8 cellular contexts compared by ENCODE assay signal in the genomic region with DNA sequence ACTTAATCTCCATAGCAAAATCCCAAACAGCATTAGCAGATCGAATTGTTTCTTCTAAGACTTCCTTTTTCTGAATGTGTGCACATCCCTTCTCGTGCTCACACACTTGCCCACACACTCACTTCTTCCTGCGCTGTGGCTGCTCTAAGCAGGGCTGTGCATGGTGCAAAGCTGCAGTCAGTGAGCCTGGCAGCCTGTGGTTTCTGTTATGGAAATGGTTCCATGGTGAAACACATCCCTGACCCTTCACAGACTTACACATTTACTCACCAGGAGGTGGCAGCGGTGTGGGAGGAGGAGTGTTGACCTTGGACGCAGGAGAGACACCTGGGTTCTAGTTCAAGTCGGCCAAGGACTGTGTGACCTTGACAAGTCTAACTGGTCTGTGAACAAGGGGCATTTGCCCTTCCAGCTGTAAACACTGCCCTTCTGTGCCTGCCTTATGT. TPM values are rescaled to one million over a fixed set of nuclear protein-coding genes. Genes with fewer than 3 reads are reported as not detected.
A peak's percentile ranks its signal among the peaks of the same experiment; 100 is the strongest.
DNase-seq lines count a peak whose midpoint lies in the region; ATAC-seq, FAIRE-seq and TF ChIP-seq lines count a peak whose summit lies in the region.

No MANE protein-coding gene starts in this region.

- no peak for TF ChIP-seq EP300 in H1 (IDR thresholded peaks at IDR 0.05; ENCODE audit: borderline replicate concordance in 1 of 2, low read depth in 2 of 2, low read length in 2 of 2)

- H3K4ac ChIP-seq in H1 (replicated peaks; ENCODE audit: insufficient read length, low read depth, low read length), result no peak overlapping the region

- peak overlapping the region; percentile 2 to 82 (median 73) for H3K27ac Mint-ChIP-seq in CD14-positive monocyte

- TF ChIP-seq POLR2A in H1 (IDR thresholded peaks at IDR 0.05; ENCODE audit: control extremely low read depth in 1 of 2, low read depth in 2 of 2, low read length in 2 of 2), result no peak

- ATAC-seq in pancreas (peak; percentile 52 to 79 (median 64)), HG03442 (IDR thresholded peaks at IDR 0.05; ENCODE audit: unreplicated experiment) (no peak)

- H3K27me3 Mint-ChIP-seq in CD14-positive monocyte (ENCODE audit: low read depth in 3 of 3), result peaks cover 0 to 1% (median 0%) of the 10 kb centered on the region in 3 donors

- H3F3A ChIP-seq in PC-9 (ENCODE audit: insufficient read depth, low read depth), result peaks cover 7% of the 10 kb centered on the region; the same call in 1 of the 2 replicates

- no peak overlapping the region for H4K91ac ChIP-seq in H1 (replicated peaks; ENCODE audit: insufficient read length, low read length)

- no peaks in the 10 kb centered on the region for H3K23me2 ChIP-seq in H1 (ENCODE audit: low read depth, low read length)

- H3K4me1 Mint-ChIP-seq in CD14-positive monocyte, result peaks cover 68% of the 10 kb centered on the region

- no peak overlapping the region for H2BK120ac ChIP-seq in H1 (replicated peaks; ENCODE audit: low read depth, low read length)

- H4K20me1 ChIP-seq in PC-9 (ENCODE audit: insufficient read depth) (no peaks in the 10 kb centered on the region), H1 (replicated peaks in 1 of 2; ENCODE audit: control insufficient read depth in 1 of 2, insufficient read depth in 2 of 2, low read length in 2 of 2) (no peaks in the 10 kb centered on the region)

- 67% methylated on average over 6 of the region's 6 CpGs; no CpG with 5 or more reads in 1 of the 2 experiments for WGBS in H1 (ENCODE audit: extremely low coverage in 1 of 2, insufficient coverage in 1 of 2, insufficient read length in 1 of 2, insufficient replicate concordance in 2 of 2, low coverage in 1 of 2, low lambda C conversion rate in 2 of 2, missing lambda C conversion rate in 1 of 2), 2 experiments
- 42 to 43% methylated on average over 6 of the region's 6 CpGs for WGBS in pancreas, 2 donors

- H3K9me3 ChIP-seq in PC-9 (ENCODE audit: insufficient read depth, low read depth) (no peaks in the 10 kb centered on the region), H1 (ENCODE audit: insufficient read depth in 2 of 2, low read depth in 1 of 2, low read length in 1 of 2) (no peaks in the 10 kb centered on the region), pancreas (no peaks in the 10 kb centered on the region)

- H2AFZ ChIP-seq in PC-9, result no peak overlapping the region
- no peak overlapping the region for H2AFZ ChIP-seq in H1 (ENCODE audit: low read length)

- peaks cover 0 to 3% of the 10 kb centered on the region in 2 donors for H3K36me3 Mint-ChIP-seq in CD14-positive monocyte

- no peaks in the 10 kb centered on the region for H3K9me3 Mint-ChIP-seq in CD14-positive monocyte

- TF ChIP-seq CTCF in CD14-positive monocyte (IDR thresholded peaks at IDR 0.05) (no peak), PC-9 (conservative IDR thresholded peaks at IDR 0.05) (peak; percentile 42; the same call in 1 of the 2 replicates), H1 (IDR thresholded peaks at IDR 0.05; ENCODE audit: control extremely low read depth in 1 of 3, insufficient read depth in 1 of 3, low read depth in 1 of 3, low read length in 3 of 3) (peak in 2 of 3 experiments; percentile 18 to 51; a peak in 2 of 4 replicates), pancreas (IDR thresholded peaks at IDR 0.05) (no peak)

- H3K14ac ChIP-seq in H1 (ENCODE audit: insufficient read length), result no peak overlapping the region

- intact Hi-C loops in CD14-positive monocyte (cut with micrococcal nuclease) (loop anchor here (5.0 to 10.0 kb wide), 5 partner anchors 65 to 265 kb away; partner anchors contain the start of gene ZNRF2 (in 1 of the 2)), PC-9 (cut with micrococcal nuclease; ENCODE audit: unreplicated experiment) (loop anchor here (5.0 to 10.0 kb wide), 2 partner anchors 388 to 585 kb away; no protein-coding TSS in a partner anchor), pancreas (cut with DNase I) (loop anchor here in 2 of 3 donors (10.0 kb wide), 3 partner anchors 115 to 405 kb away; no protein-coding TSS in a partner anchor)

- POLR2A ChIA-PET in PC-9 (lab: Charles Lee; ENCODE audit: unreplicated experiment), result interaction anchor here (0.5 kb wide), 1 partner anchor 124 kb away, joined by 7 read pairs; no protein-coding TSS in a partner anchor
- POLR2A ChIA-PET in H1 (lab: Charles Lee; ENCODE audit: partially characterized antibody), result interaction anchor here (1.0 kb wide), 1 partner anchor 9 kb away, joined by 3 read pairs; no protein-coding TSS in a partner anchor

- no TSS peak for BruUV-seq in PC-9 (replicated peaks; lab: Mats Ljungman, UMichigan)

- H2BK15ac ChIP-seq in H1 (ENCODE audit: low read length), result no peak overlapping the region

- H2AK5ac ChIP-seq in H1 (ENCODE audit: low read depth, low read length), result no peak overlapping the region; the same call in 1 of the 2 replicates

- no peak overlapping the region for H2BK20ac ChIP-seq in H1 (ENCODE audit: low read length)

- H3K36me3 ChIP-seq in PC-9 (ENCODE audit: low read depth) (no peaks in the 10 kb centered on the region), H1 (ENCODE audit: control insufficient read depth in 2 of 4, insufficient read depth in 4 of 4, low read length in 3 of 4) (no peaks in the 10 kb centered on the region), pancreas (no peaks in the 10 kb centered on the region)

- no peaks in the 10 kb centered on the region for H3K27me3 ChIP-seq in PC-9 (ENCODE audit: insufficient read depth, low read depth)
- no peaks in the 10 kb centered on the region for H3K27me3 ChIP-seq in H1 (replicated peaks in 1 of 4; ENCODE audit: control insufficient read depth in 3 of 4, extremely low read depth in 1 of 4, insufficient read depth in 3 of 4, low read length in 3 of 4)
- no peaks in the 10 kb centered on the region for H3K27me3 ChIP-seq in pancreas

- TF ChIP-seq RAD21 in H1 (IDR thresholded peaks at IDR 0.05 in 1 of 2, conservative IDR thresholded peaks at IDR 0.05 in 1 of 2; ENCODE audit: low read depth in 2 of 2, low read length in 2 of 2), result peak in 1 of 2 experiments; percentile 2; a peak in 2 of 4 replicates

- H3K4me2 ChIP-seq in PC-9 (peak overlapping the region; percentile 3; the same call in 1 of the 2 replicates), H1 (ENCODE audit: insufficient read depth in 1 of 2, low read depth in 2 of 2, low read length in 2 of 2) (no peak overlapping the region)

- H3K9ac ChIP-seq in H1 (replicated peaks in 1 of 4; ENCODE audit: extremely low read depth in 1 of 4, low read depth in 3 of 4, low read length in 3 of 4), result no peak overlapping the region

- no peaks in the 10 kb centered on the region for H3K9me2 ChIP-seq in PC-9 (ENCODE audit: insufficient read depth)

- no peak overlapping the region for H2BK12ac ChIP-seq in H1 (ENCODE audit: low read depth, low read length)

- H4K5ac ChIP-seq in H1 (ENCODE audit: insufficient read length, low read depth, low read length), result no peak overlapping the region

- peak; percentile 66 for DNase-seq in CD14-positive monocyte (ENCODE audit: low spot score)
- DNase-seq in GM19239 (ENCODE audit: insufficient read length, low spot score), result no peak
- DNase-seq in PC-9, result no peak
- no peak for DNase-seq in H1 (ENCODE audit: low read depth in 1 of 2, low spot score in 2 of 2)
- DNase-seq in pancreas, result peak in 1 of 6 donors; percentile 52
- DNase-seq in GOT3 (lab: John Stamatoyannopoulos, UW), result no peak
- DNase-seq in COLO829 (ENCODE audit: low spot score), result no peak

- peak overlapping the region; percentile 41 to 77 for H3K4me3 Mint-ChIP-seq in CD14-positive monocyte

- no peak overlapping the region for H4K8ac ChIP-seq in H1 (ENCODE audit: extremely low read depth, insufficient read depth, low read length)

- no peaks in the 10 kb centered on the region for H3K79me1 ChIP-seq in H1 (ENCODE audit: low read depth, low read length)

- H3K27ac ChIP-seq in PC-9 (no peak overlapping the region), H1 (ENCODE audit: low read depth, low read length) (no peak overlapping the region), pancreas (peak overlapping the region in 1 of 4 donors; percentile 7)

- H3K79me2 ChIP-seq in PC-9 (ENCODE audit: low read depth), result no peaks in the 10 kb centered on the region
- H3K79me2 ChIP-seq in H1 (ENCODE audit: control insufficient read depth in 1 of 2, insufficient read depth in 2 of 2, low read length in 2 of 2), result no peaks in the 10 kb centered on the region

- H3K56ac ChIP-seq in H1 (replicated peaks; ENCODE audit: insufficient read length, low read depth, low read length), result no peak overlapping the region

- CTCF ChIA-PET in PC-9 (lab: Charles Lee) (no interaction called here), H1 (lab: Charles Lee; ENCODE audit: partially characterized antibody) (interaction anchor here (0.6 to 2.5 kb wide), 5 partner anchors 11 to 404 kb away, joined by 3 to 10 read pairs (median 4); no protein-coding TSS in a partner anchor)

- H3K23ac ChIP-seq in H1 (ENCODE audit: insufficient read length), result no peak overlapping the region

- H3K18ac ChIP-seq in H1 (ENCODE audit: extremely low read depth, low read length), result no peak overlapping the region

- FAIRE-seq in GM19239 (lab: Jason Lieb, UNC) (peak; percentile 39), H1 (lab: Jason Lieb, UNC) (no peak), pancreas (lab: Jason Lieb, UNC) (no peak)

- H3K4me1 ChIP-seq in PC-9 (replicated peaks; ENCODE audit: insufficient read depth), result peaks cover 30% of the 10 kb centered on the region
- peaks cover 6 to 12% (median 11%) of the 10 kb centered on the region in 4 experiments for H3K4me1 ChIP-seq in H1 (replicated peaks in 1 of 4; ENCODE audit: control insufficient read depth in 3 of 4, insufficient read depth in 4 of 4, low read length in 3 of 4)
- H3K4me1 ChIP-seq in pancreas, result peaks cover 0 to 10% (median under 1%) of the 10 kb centered on the region in 3 donors

- no peak overlapping the region; the same call in 1 of the 2 replicates for H2BK5ac ChIP-seq in H1 (ENCODE audit: low read depth, low read length)

- H3K4me3 ChIP-seq in PC-9 (no peak overlapping the region), H1 (ENCODE audit: extremely low read depth in 1 of 4, insufficient read depth in 2 of 4, low read depth in 3 of 4, low read length in 4 of 4) (no peak overlapping the region), pancreas (no peak overlapping the region)

TF ChIP-seq in H1, 55 proteins besides CTCF, POLR2A, EP300 and RAD21 (continues in another document):
- TF ChIP-seq TBP (IDR thresholded peaks at IDR 0.05; ENCODE audit: low read depth, low read length) (no peak), RXRA (IDR thresholded peaks at IDR 0.05; ENCODE audit: insufficient read depth, low read depth, low read length) (no peak)

RNA-seq across cellular contexts. Expression of gene MTURN, which starts 24.9 kb away (rescaled TPM):
- polyA plus RNA-seq in CD14-positive monocyte (1 to 10 TPM; 5.9 to 7.5 TPM), H1 (2011; rRNA removed) (2.2 and 2.6 TPM in 2 replicates), pancreas (10 to 100 TPM in 1 of 2 donors, 1 to 10 TPM in 1; 8.7 to 14.9 TPM)
- total RNA-seq in PC-9 (2021) (21.6 and 23.1 TPM in 2 replicates), pancreas (10 to 100 TPM in 4 of 6 donors, 1 to 10 TPM in 2; 8.7 to 12.8 (median 11.4) TPM)
- 5.3 and 5.8 TPM in 2 replicates for total RNA-seq in H1 (2021; fragmentation: NEBNext Ultra II Directional; extraction: Animal tissue kit (Norgen Biotek cat#: 25700))
- 4.2 TPM for polyA plus RNA-seq in H1 (2011; cell fraction: cytosol; rRNA removed)
- 6.0 TPM for polyA plus RNA-seq in H1 (2011; cell fraction: nucleus; rRNA removed)
- polyA plus RNA-seq in H1 (2012, experiment 1 of 2), result 4.3 to 5.8 TPM (median 4.6 TPM) in 4 replicates
- 0.85 TPM for polyA plus RNA-seq in H1 (2012, experiment 2 of 2)
- 3.1 TPM for polyA plus RNA-seq in H1 (2013, experiment 1 of 2)
- polyA plus RNA-seq in H1 (2013, experiment 2 of 2), result 2.7 TPM
- 5.8 and 5.9 TPM in 2 replicates for polyA minus RNA-seq in H1 (2011; rRNA and poly(A)+ RNA removed)
- 3.5 TPM for polyA minus RNA-seq in H1 (2011; cell fraction: cytosol; rRNA and poly(A)+ RNA removed)
- 6.3 TPM for polyA minus RNA-seq in H1 (2011; cell fraction: nucleus; rRNA and poly(A)+ RNA removed)

Comparison
In these comparisons a context has a peak if more than half of its experiments do, and no peak if none do; other contexts are left out.
1. CTCF ChIP-seq: peak in PC-9 (single experiment) and H1 (2 of 3); none in CD14-positive monocyte (single experiment) and pancreas (0 of 4).